Comparison of ENCODE assay signal across 23 cellular contexts in genomic region chr9:132418743-132419363, GRCh38. TPM values are rescaled to one million over a fixed set of nuclear protein-coding genes. Genes with fewer than 3 reads are reported as not detected.
DNase-seq lines count a peak whose midpoint lies in the region; ATAC-seq, FAIRE-seq and TF ChIP-seq lines count a peak whose summit lies in the region.
"Had no signal": no experiment of that assay in that cellular context is flagged by ENCODE, and none has a peak within 500 bp of the region (broad histone marks: within the 10 kb centered on the region; RNA-seq: fewer than 3 reads in every experiment).

No MANE protein-coding gene starts in this region.

- no peak for TF ChIP-seq RAD21 in K562 (CRISPR knock-in tag; conservative IDR thresholded peaks at IDR 0.05 in 1 of 2, IDR thresholded peaks at IDR 0.05 in 1 of 2)

- intact Hi-C loops in K562 (cut with micrococcal nuclease) (loop anchor here (10.0 kb wide), 1 partner anchor 546 kb away; no protein-coding TSS in a partner anchor), psoas muscle (cut with DNase I) (loop anchor here in 1 of 2 donors (10.0 kb wide), 1 partner anchor 156 kb away; no protein-coding TSS in a partner anchor)

- H3K18ac ChIP-seq in trophoblast cell (ENCODE audit: low read length): no peak overlapping the region

- TF ChIP-seq CTCF in K562 (IDR thresholded peaks at IDR 0.05 in 2 of 3, conservative IDR thresholded peaks at IDR 0.05 in 1 of 3; ENCODE audit: insufficient read depth in 2 of 3, low read depth in 1 of 3, low read length in 3 of 3) (no peak), psoas muscle (IDR thresholded peaks at IDR 0.05) (no peak), tibial nerve (IDR thresholded peaks at IDR 0.05) (no peak)

- H4K91ac ChIP-seq in trophoblast cell (ENCODE audit: low read depth, low read length): no peak overlapping the region

- H3K27me3 ChIP-seq in BLaER1 treated with 17β-estradiol and CSF1 and Interleukin-3, amounts not matched to agents 10 nM and 100 nM: peaks cover 0 to 11% (median 5%) of the 10 kb centered on the region in 11 experiments; a peak in 5 of 22 replicates
- H3K27me3 ChIP-seq in K562 (ENCODE audit: control insufficient read depth in 2 of 2, insufficient read depth in 2 of 2, low read length in 2 of 2) (peaks cover 59 to 61% of the 10 kb centered on the region in 2 experiments), trophoblast cell (ENCODE audit: insufficient read depth, low read length) (no peaks in the 10 kb centered on the region), Karpas-422 (ENCODE audit: low read length) (no peaks in the 10 kb centered on the region), psoas muscle (ENCODE audit: insufficient read depth in 3 of 3, low read length in 2 of 3) (peaks cover 6 to 83% (median 17%) of the 10 kb centered on the region in 3 donors), tibial nerve (peaks cover 0 to 91% of the 10 kb centered on the region in 2 donors)
- H3K27me3 ChIP-seq: BE2C had no signal

- H3K4ac ChIP-seq in trophoblast cell (ENCODE audit: low read depth, low read length): no peak overlapping the region

- WGBS in K562 (ENCODE audit: insufficient coverage, low coverage, missing lambda C conversion rate): under 1% methylated on average over 5 of the region's 5 CpGs
- WGBS in trophoblast cell (ENCODE audit: extremely low coverage, insufficient coverage, insufficient read length): no CpG with 5 or more reads among the region's 5 CpGs
- 51 to 53% (median 52%) methylated on average over 5 of the region's 5 CpGs for WGBS in psoas muscle, 3 donors
- WGBS in tibial nerve, 2 donors: 57 to 59% methylated on average over 5 of the region's 5 CpGs

- ATAC-seq in K562 (no peak), psoas muscle (no peak)
- ATAC-seq: HCT116 had no signal

- H2AFZ ChIP-seq in K562 (ENCODE audit: low read depth, low read length): no peak overlapping the region
- no peak overlapping the region for H2AFZ ChIP-seq in trophoblast cell (ENCODE audit: insufficient read depth, low read length, poor library complexity)
- no peak overlapping the region for H2AFZ ChIP-seq in Karpas-422 (ENCODE audit: low read length)

- TF ChIP-seq EP300 in K562 (IDR thresholded peaks at IDR 0.05; ENCODE audit: low read length): no peak
- no peak for TF ChIP-seq EP300 in tibial nerve (IDR thresholded peaks at IDR 0.05)

- CTCF ChIA-PET in K562 (lab: Yijun Ruan, JAX; ENCODE audit: low intra/inter-chr PET ratio): no interaction called here

- H3K14ac ChIP-seq in trophoblast cell (ENCODE audit: low read length): no peak overlapping the region

- H3K27ac ChIP-seq in BLaER1 treated with 17β-estradiol and CSF1 and Interleukin-3, amounts not matched to agents 10 nM and 100 nM: no peak overlapping the region
- no peak overlapping the region for H3K27ac ChIP-seq in K562 (ENCODE audit: extremely low read depth, low read depth, low read length)
- H3K27ac ChIP-seq in trophoblast cell (ENCODE audit: low read depth, low read length): no peak overlapping the region
- no peak overlapping the region for H3K27ac ChIP-seq in Karpas-422 (ENCODE audit: low read length)
- no peak overlapping the region for H3K27ac ChIP-seq in psoas muscle
- H3K27ac ChIP-seq in tibial nerve: no peak overlapping the region

- no peak overlapping the region for H2AK5ac ChIP-seq in trophoblast cell (ENCODE audit: low read length)

- no peaks in the 10 kb centered on the region for H3K9me1 ChIP-seq in K562 (ENCODE audit: control insufficient read depth, insufficient read depth, low read length)

- H3K79me2 ChIP-seq in K562 (ENCODE audit: control insufficient read depth, insufficient read depth, low read length) (no peaks in the 10 kb centered on the region), trophoblast cell (ENCODE audit: control insufficient read depth, insufficient read depth, low read length, poor library complexity) (peaks cover 2% of the 10 kb centered on the region), Karpas-422 (ENCODE audit: low read length) (no peaks in the 10 kb centered on the region)

- H4K12ac ChIP-seq in trophoblast cell (ENCODE audit: low read depth, low read length): no peak overlapping the region

- no peak overlapping the region for H3K23ac ChIP-seq in trophoblast cell (ENCODE audit: low read length)

- DNase-seq in NCI-H69 (lab: John Stamatoyannopoulos, UW) (peak; percentile 69), K562 (ENCODE audit: extremely low read depth in 1 of 4, low spot score in 3 of 4) (no peak), trophoblast cell (no peak), Karpas-422 (no peak), psoas muscle (no peak), tibial nerve (ENCODE audit: low spot score in 2 of 2) (no peak)
- DNase-seq: ACHN; BE2C; CD4-positive, alpha-beta memory T cell; DMS153; DMS79; GDM1; GOT3; H7; HFFc6 had no signal

- BruUV-seq in K562 (replicated peaks; lab: Mats Ljungman, UMichigan): no TSS peak

- no peaks in the 10 kb centered on the region for H3K36me3 ChIP-seq in BLaER1 treated with 17β-estradiol and CSF1 and Interleukin-3, amounts not matched to agents 10 nM and 100 nM
- H3K36me3 ChIP-seq in K562 (ENCODE audit: control insufficient read depth, insufficient read depth, low read length) (no peaks in the 10 kb centered on the region), trophoblast cell (ENCODE audit: control insufficient read depth in 1 of 2, insufficient read depth in 2 of 2, low read length in 2 of 2) (no peaks in the 10 kb centered on the region), Karpas-422 (ENCODE audit: insufficient read depth, low read length) (no peaks in the 10 kb centered on the region), psoas muscle (ENCODE audit: insufficient read depth in 1 of 2, low read depth in 1 of 2) (no peaks in the 10 kb centered on the region), tibial nerve (no peaks in the 10 kb centered on the region)
- H3K36me3 ChIP-seq: BE2C had no signal

- no peaks in the 10 kb centered on the region for H3K79me1 ChIP-seq in trophoblast cell (ENCODE audit: low read length)

- FAIRE-seq in K562 (lab: Jason Lieb, UNC): no peak
- FAIRE-seq: A204.1, GM12892, GM18507, HTR-8/SVneo had no signal

- H4K20me1 ChIP-seq in BLaER1 treated with 17β-estradiol and CSF1 and Interleukin-3, amounts not matched to agents 10 nM and 100 nM: no peaks in the 10 kb centered on the region
- H4K20me1 ChIP-seq in K562 (replicated peaks; ENCODE audit: control insufficient read depth, insufficient read depth, low read length) (peaks cover 8% of the 10 kb centered on the region; the same call in 1 of the 2 replicates), Karpas-422 (ENCODE audit: insufficient read depth, low read depth, low read length) (no peaks in the 10 kb centered on the region)

- peak overlapping the region in 6 of 11 experiments; percentile 3 to 48 (median 34); a peak in 7 of 22 replicates for H3K4me2 ChIP-seq in BLaER1 treated with 17β-estradiol and CSF1 and Interleukin-3, amounts not matched to agents 10 nM and 100 nM
- no peak overlapping the region for H3K4me2 ChIP-seq in K562 (ENCODE audit: insufficient read depth, low read length)
- H3K4me2 ChIP-seq in trophoblast cell (ENCODE audit: low read length): no peak overlapping the region
- H3K4me2 ChIP-seq in Karpas-422 (ENCODE audit: low read depth, low read length, poor library complexity, severe bottlenecking): no peak overlapping the region

- no peak overlapping the region for H2BK5ac ChIP-seq in trophoblast cell (ENCODE audit: low read depth, low read length, poor library complexity)

- POLR2A ChIA-PET in K562 (lab: Yijun Ruan, JAX): interaction anchor here (0.6 kb wide), 1 partner anchor 414 kb away, joined by 3 read pairs; no protein-coding TSS in a partner anchor

- H3K9ac ChIP-seq in BLaER1 treated with 17β-estradiol and CSF1 and Interleukin-3, amounts not matched to agents 10 nM and 100 nM: no peak overlapping the region
- H3K9ac ChIP-seq in K562 (ENCODE audit: insufficient read depth in 1 of 2, low read depth in 2 of 2, low read length in 2 of 2): no peak overlapping the region
- H3K9ac ChIP-seq in trophoblast cell (ENCODE audit: low read length): no peak overlapping the region
- H3K9ac ChIP-seq in Karpas-422 (ENCODE audit: low read length): no peak overlapping the region

- H3K4me1 ChIP-seq in BLaER1 treated with 17β-estradiol and CSF1 and Interleukin-3, amounts not matched to agents 10 nM and 100 nM: peaks cover 0 to 15% (median 3%) of the 10 kb centered on the region in 10 experiments; a peak in 8 of 20 replicates
- no peaks in the 10 kb centered on the region for H3K4me1 ChIP-seq in K562 (replicated peaks in 1 of 2; ENCODE audit: control insufficient read depth in 2 of 2, insufficient read depth in 2 of 2, low read length in 2 of 2)
- no peaks in the 10 kb centered on the region for H3K4me1 ChIP-seq in trophoblast cell (ENCODE audit: control insufficient read depth in 1 of 2, insufficient read depth in 2 of 2, low read length in 2 of 2)
- H3K4me1 ChIP-seq in Karpas-422 (ENCODE audit: low read length): peaks cover 46% of the 10 kb centered on the region
- no peaks in the 10 kb centered on the region for H3K4me1 ChIP-seq in psoas muscle
- no peaks in the 10 kb centered on the region for H3K4me1 ChIP-seq in tibial nerve
- H3K4me1 ChIP-seq: BE2C had no signal

- in situ Hi-C loops in K562 (cut with MboI): loop anchor here (10.0 kb wide), 1 partner anchor 546 kb away; no protein-coding TSS in a partner anchor

- H3K9me3 ChIP-seq in BLaER1 treated with 17β-estradiol and CSF1 and Interleukin-3, amounts not matched to agents 10 nM and 100 nM (replicated peaks in 1 of 11): no peaks in the 10 kb centered on the region
- no peaks in the 10 kb centered on the region for H3K9me3 ChIP-seq in K562 (replicated peaks; ENCODE audit: control insufficient read depth, insufficient read depth, low read depth, low read length)
- no peaks in the 10 kb centered on the region for H3K9me3 ChIP-seq in trophoblast cell (ENCODE audit: insufficient read depth, low read depth, low read length)
- H3K9me3 ChIP-seq in Karpas-422 (ENCODE audit: low read length): no peaks in the 10 kb centered on the region
- no peaks in the 10 kb centered on the region for H3K9me3 ChIP-seq in psoas muscle
- H3K9me3 ChIP-seq in tibial nerve: no peaks in the 10 kb centered on the region
- H3K9me3 ChIP-seq: BE2C had no signal

- no peak overlapping the region for H4K8ac ChIP-seq in trophoblast cell (ENCODE audit: low read depth, low read length)

- no peak for TF ChIP-seq POLR2A in K562 (conservative IDR thresholded peaks at IDR 0.05)
- no peak for TF ChIP-seq POLR2A in tibial nerve (IDR thresholded peaks at IDR 0.05)

- no peak overlapping the region for H3K4me3 ChIP-seq in BLaER1 treated with 17β-estradiol and CSF1 and Interleukin-3, amounts not matched to agents 10 nM and 100 nM
- H3K4me3 ChIP-seq in K562 (no peak overlapping the region), trophoblast cell (ENCODE audit: low read depth, low read length) (peak overlapping the region; percentile 23), Karpas-422 (ENCODE audit: low read length) (no peak overlapping the region), psoas muscle (no peak overlapping the region), tibial nerve (no peak overlapping the region)

- no peak overlapping the region for H2BK120ac ChIP-seq in trophoblast cell (ENCODE audit: insufficient read depth, low read length, poor library complexity)

- no peaks in the 10 kb centered on the region for H3K9me2 ChIP-seq in Karpas-422 (replicated peaks; ENCODE audit: insufficient read depth, low read length)

- H2BK12ac ChIP-seq in trophoblast cell (ENCODE audit: low read length): no peak overlapping the region

RNA-seq across cellular contexts. Expression of gene CFAP77, which starts 8.8 kb away (rescaled TPM):
- not detected in 2 replicates for total RNA-seq in K562 (2011; cell fraction: chromatin; rRNA removed; ENCODE audit: low replicate concordance)
- not detected in 2 replicates for total RNA-seq in K562 (2011; cell fraction: nucleolus; rRNA removed)
- total RNA-seq in K562 (2011; cell fraction: nucleoplasm; rRNA removed): not detected in 2 replicates
- total RNA-seq in K562 (2014; rRNA removed) (not detected in 2 replicates), K562 (2014; rRNA removed; fragmentation: Illumina TruSeq; extraction: Trizol) (not detected in 2 replicates), K562 (2015; rRNA removed; fragmentation: Illumina TruSeq; extraction: Trizol) (not detected in 2 replicates), K562 (2021) (not detected in 2 replicates), psoas muscle (not detected), tibial nerve (under 1 TPM in 1 of 4 donors, not detected in 3; 0.66 TPM)
- polyA plus RNA-seq in K562 (2011; rRNA removed) (not detected in 2 replicates), K562 (2014; fragmentation: Illumina TruSeq; extraction: Trizol) (not detected in 2 replicates), K562 (2014; fragmentation: Nextera tagmentation; extraction: Ambion mirVana) (not detected), K562 (2014; rRNA removed) (not detected in 2 replicates), psoas muscle (not detected)
- polyA plus RNA-seq in K562 (2011; cell fraction: cytosol; rRNA removed): not detected in 2 replicates
- not detected in 2 replicates for polyA plus RNA-seq in K562 (2011; cell fraction: nucleus; rRNA removed)
- not detected in 2 replicates for polyA plus RNA-seq in K562 (2012)
- polyA minus RNA-seq in K562 (2011; rRNA and poly(A)+ RNA removed): not detected in 2 replicates
- polyA minus RNA-seq in K562 (2011; cell fraction: cytosol; rRNA and poly(A)+ RNA removed): not detected in 2 replicates
- polyA minus RNA-seq in K562 (2011; cell fraction: nucleus; rRNA and poly(A)+ RNA removed): not detected in 2 replicates
- 0.04 TPM in 1 of 2 replicates, not detected in the other for polyA plus RNA-seq in trophoblast cell (2013)
- total RNA-seq in Karpas-422 (2014; rRNA removed; shearing (Covaris generic); ENCODE audit: low replicate concordance): not detected in 2 replicates
- total RNA-seq: CD4-positive, alpha-beta memory T cell; Daoy; HFFc6 had no signal
- polyA plus RNA-seq: CD14-positive monocyte; CD4-positive, alpha-beta memory T cell had no signal

RNA-seq across cellular contexts. Expression of gene TTF1, which starts 12.2 kb away (rescaled TPM):
- 7.8 and 26.1 TPM in 2 replicates for total RNA-seq in K562 (2011; cell fraction: chromatin; rRNA removed; ENCODE audit: low replicate concordance)
- total RNA-seq in K562 (2011; cell fraction: nucleolus; rRNA removed): 4.6 and 4.8 TPM in 2 replicates
- total RNA-seq in K562 (2011; cell fraction: nucleoplasm; rRNA removed): 5.7 and 6.5 TPM in 2 replicates
- total RNA-seq in K562 (2014; rRNA removed) (11.1 and 16.3 TPM in 2 replicates), K562 (2014; rRNA removed; fragmentation: Illumina TruSeq; extraction: Trizol) (17.7 and 20.0 TPM in 2 replicates), K562 (2015; rRNA removed; fragmentation: Illumina TruSeq; extraction: Trizol) (15.8 and 18.5 TPM in 2 replicates), K562 (2021) (12.0 and 13.3 TPM in 2 replicates), psoas muscle (10 to 100 TPM; 11.1 to 15.3 (median 12.0) TPM), tibial nerve (10 to 100 TPM in 3 of 4 donors, 1 to 10 TPM in 1; 9.6 to 30.4 (median 12.0) TPM)
- polyA plus RNA-seq in K562 (2011; rRNA removed) (9.0 and 15.0 TPM in 2 replicates), K562 (2014; fragmentation: Illumina TruSeq; extraction: Trizol) (16.2 and 17.4 TPM in 2 replicates), K562 (2014; fragmentation: Nextera tagmentation; extraction: Ambion mirVana) (10 to 100 TPM in 1 of 2 experiments, 1 to 10 TPM in 1; 9.0 to 12.4 TPM), K562 (2014; rRNA removed) (15.8 and 19.4 TPM in 2 replicates), psoas muscle (10 to 100 TPM; 21.5 to 33.8 (median 22.4) TPM)
- polyA plus RNA-seq in K562 (2011; cell fraction: cytosol; rRNA removed): 3.9 and 5.0 TPM in 2 replicates
- polyA plus RNA-seq in K562 (2011; cell fraction: nucleus; rRNA removed): 3.1 and 3.7 TPM in 2 replicates
- polyA plus RNA-seq in K562 (2012): 11.0 and 14.5 TPM in 2 replicates
- 11.7 and 11.8 TPM in 2 replicates for polyA minus RNA-seq in K562 (2011; rRNA and poly(A)+ RNA removed)
- polyA minus RNA-seq in K562 (2011; cell fraction: cytosol; rRNA and poly(A)+ RNA removed): 3.5 and 4.3 TPM in 2 replicates
- 4.2 and 6.6 TPM in 2 replicates for polyA minus RNA-seq in K562 (2011; cell fraction: nucleus; rRNA and poly(A)+ RNA removed)
- 14.7 and 15.4 TPM in 2 replicates for polyA plus RNA-seq in trophoblast cell (2013)
- total RNA-seq in Karpas-422 (2014; rRNA removed; shearing (Covaris generic); ENCODE audit: low replicate concordance): 7.0 and 10.2 TPM in 2 replicates

Comparison
In these comparisons a context has a peak if more than half of its experiments do, and no peak if none do; other contexts are left out.
1. H3K4me2 ChIP-seq: peak in BLaER1 treated with 17β-estradiol and CSF1 and Interleukin-3, amounts not matched to agents 10 nM and 100 nM (6 of 11); none in K562 (single experiment), trophoblast cell (single experiment) and Karpas-422 (single experiment).